ENCODE assay signal across 1 cellular context in genomic region chr17:1593630-1593931, GRCh38.
TF ChIP-seq lines count a peak whose summit lies in the region.

No MANE protein-coding gene starts in this region.

TF ChIP-seq in A549, 52 proteins besides CTCF, POLR2A, EP300 and RAD21:
- TF ChIP-seq MAFK (IDR thresholded peaks at IDR 0.05; ENCODE audit: partially characterized antibody) (peak; percentile 63), RNF2 (IDR thresholded peaks at IDR 0.05; ENCODE audit: borderline replicate concordance, low read depth) (no peak)
